Comparison of ENCODE assay signal across 1 cellular context in genomic region chr1:154838988-154839387, GRCh38.
TF ChIP-seq lines count a peak whose summit lies in the region.

No MANE protein-coding gene starts in this region.

TF ChIP-seq in H1, 55 proteins besides CTCF, POLR2A, EP300 and RAD21 (continued from another document):
- TF ChIP-seq NRF1 (IDR thresholded peaks at IDR 0.05; ENCODE audit: low read depth, low read length) (no peak), RFX5 (IDR thresholded peaks at IDR 0.05; ENCODE audit: borderline replicate concordance, low read depth, low read length) (no peak)
